ENCODE assay signal across 8 cellular contexts in genomic region chr7:3065724-3066143, GRCh38.
DNase-seq lines count a peak whose midpoint lies in the region; TF ChIP-seq lines count a peak whose summit lies in the region.

No MANE protein-coding gene starts in this region.

- POLR2A ChIA-PET in HEK293T (lab: Yijun Ruan, JAX): no interaction called here

- CTCF ChIA-PET in HEK293T (lab: Yijun Ruan, JAX): interaction anchor here (0.5 to 0.9 kb wide), 2 partner anchors 27 to 1619 kb away, joined by 4 to 7 read pairs; no protein-coding TSS in a partner anchor

- no peaks in the 10 kb centered on the region for H4K20me1 ChIP-seq in OCI-LY3 (ENCODE audit: insufficient read depth, low read length)

- TF ChIP-seq CTCF in OCI-LY3 (IDR thresholded peaks at IDR 0.05; ENCODE audit: low read depth, low read length): peak; percentile 58

- no peak overlapping the region for H3K9ac ChIP-seq in OCI-LY3 (ENCODE audit: low read length)

- H3K9me3 ChIP-seq in OCI-LY3 (ENCODE audit: insufficient read depth, low read length): no peaks in the 10 kb centered on the region

- DNase-seq in DMS53 treated with DMSO at 0.1 percent for 48 hours (lab: John Stamatoyannopoulos, UW; ENCODE audit: unreplicated experiment) (peak; percentile 5), HEK293T (ENCODE audit: extremely low spot score) (peak; percentile 81), iPS DF 4.7 (ENCODE audit: extremely low read depth, low spot score) (peak; percentile 44), DMS79 (lab: John Stamatoyannopoulos, UW) (no peak), middle frontal gyrus (ENCODE audit: extremely low spot score, low spot score) (no peak)
- DNase-seq in activated T-helper 9 cell treated with anti-CD3 and anti-CD28 coated beads, Interleukin-2, amount 50 U/mL, for 16 hours (ENCODE audit: low read depth): peak; percentile 45
- DNase-seq in stimulated activated CD8-positive, alpha-beta memory T cell treated with anti-CD3 and anti-CD28 coated beads, Interleukin-15, amount 100 ng/mL, for 1 hour (ENCODE audit: low read depth): peak; percentile 30

- peak overlapping the region; percentile 18; the same call in 1 of the 2 replicates for H3K4me2 ChIP-seq in OCI-LY3 (ENCODE audit: low read length)

- H3K4me1 ChIP-seq in OCI-LY3 (ENCODE audit: low read length): peaks cover 3% of the 10 kb centered on the region; the same call in 1 of the 2 replicates

- H3K27ac ChIP-seq in OCI-LY3 (ENCODE audit: low read length): no peak overlapping the region

- H3K79me2 ChIP-seq in OCI-LY3 (ENCODE audit: low read length): no peaks in the 10 kb centered on the region

- H3K36me3 ChIP-seq in OCI-LY3 (replicated peaks; ENCODE audit: low read depth, low read length): no peaks in the 10 kb centered on the region

- H3K4me3 ChIP-seq in OCI-LY3 (ENCODE audit: low read length): no peak overlapping the region

- no peak overlapping the region for H2AFZ ChIP-seq in OCI-LY3 (ENCODE audit: low read depth, low read length)

- no peaks in the 10 kb centered on the region for H3K27me3 ChIP-seq in OCI-LY3 (ENCODE audit: low read depth, low read length)

TF ChIP-seq in HEK293T, 16 proteins besides CTCF, POLR2A, EP300 and RAD21:
- no peak for TF ChIP-seq HDGF (IDR thresholded peaks at IDR 0.05; ENCODE audit: borderline replicate concordance)
TF ChIP-seq in HEK293T: peak in this region for 0.

Comparison
In these comparisons a context has a peak if more than half of its experiments do, and no peak if none do; other contexts are left out.
1. DNase-seq: peak in DMS53 treated with DMSO at 0.1 percent for 48 hours (single experiment), HEK293T (single experiment), activated T-helper 9 cell treated with anti-CD3 and anti-CD28 coated beads, Interleukin-2, amount 50 U/mL, for 16 hours (single experiment), iPS DF 4.7 (single experiment) and stimulated activated CD8-positive, alpha-beta memory T cell treated with anti-CD3 and anti-CD28 coated beads, Interleukin-15, amount 100 ng/mL, for 1 hour (single experiment); none in DMS79 (single experiment) and middle frontal gyrus (single experiment).